ENCODE assay signal across 18 cellular contexts in genomic region chr1:109368464-109368863, GRCh38. TPM values are rescaled to one million over a fixed set of nuclear protein-coding genes. Genes with fewer than 3 reads are reported as not detected.
DNase-seq lines count a peak whose midpoint lies in the region; ATAC-seq and TF ChIP-seq lines count a peak whose summit lies in the region.
"Had no signal": no experiment of that assay in that cellular context is flagged by ENCODE, and none has a peak within 500 bp of the region (broad histone marks: within the 10 kb centered on the region; RNA-seq: fewer than 3 reads in every experiment).

No MANE protein-coding gene starts in this region.

- peaks cover 9 to 75% (median 19%) of the 10 kb centered on the region in 3 donors for H3K4me1 ChIP-seq in gastroesophageal sphincter
- peaks cover 36% of the 10 kb centered on the region for H3K4me1 ChIP-seq in stomach smooth muscle (ENCODE audit: control insufficient read depth, insufficient read depth, low read length)
- H3K4me1 ChIP-seq: breast epithelium had no signal

- H3K27ac ChIP-seq in WERI-Rb-1: no peak overlapping the region
- H3K27ac ChIP-seq in gastroesophageal sphincter: peak overlapping the region; percentile 85 to 99 (median 88)
- H3K27ac ChIP-seq in stomach smooth muscle (ENCODE audit: low read length): peak overlapping the region; percentile 74
- H3K27ac ChIP-seq: HL-60 had no signal

- WGBS in gastroesophageal sphincter (ENCODE audit: low coverage in 1 of 2), 2 donors: 100% methylated on average over 1 of the region's 1 CpG; no CpG with 5 or more reads in 1 of the 2 donors

- H3K9ac ChIP-seq in stomach smooth muscle (ENCODE audit: low read length in 2 of 2): no peak overlapping the region

- H3K36me3 ChIP-seq in WERI-Rb-1: peaks cover 42% of the 10 kb centered on the region
- H3K36me3 ChIP-seq in gastroesophageal sphincter: peaks cover 0 to 39% of the 10 kb centered on the region in 2 donors
- H3K36me3 ChIP-seq in stomach smooth muscle (ENCODE audit: control insufficient read depth in 2 of 2, insufficient read depth in 2 of 2, low read length in 2 of 2): peaks cover 13 to 15% of the 10 kb centered on the region in 2 donors
- H3K36me3 ChIP-seq: breast epithelium had no signal

- ATAC-seq in gastroesophageal sphincter (no peak), GM21381 (IDR thresholded peaks at IDR 0.05; ENCODE audit: unreplicated experiment) (no peak)
- ATAC-seq in activated CD4-positive, CD25-positive, alpha-beta regulatory T cell treated with anti-CD3 and anti-CD28 coated beads, Interleukin-2, amount 50 U/mL, for 24 hours: no peak
- ATAC-seq: effector memory CD8-positive, alpha-beta T cell had no signal

- no peaks in the 10 kb centered on the region for H3K27me3 ChIP-seq in WERI-Rb-1 (ENCODE audit: insufficient read depth, low read depth, severe bottlenecking)
- no peaks in the 10 kb centered on the region for H3K27me3 ChIP-seq in gastroesophageal sphincter
- H3K27me3 ChIP-seq in stomach smooth muscle (ENCODE audit: control insufficient read depth in 1 of 2, insufficient read depth in 2 of 2, low read length in 2 of 2): no peaks in the 10 kb centered on the region
- H3K27me3 ChIP-seq: breast epithelium had no signal

- H3K4me3 ChIP-seq in WERI-Rb-1 (ENCODE audit: low read depth, low read length): no peak overlapping the region
- no peak overlapping the region for H3K4me3 ChIP-seq in gastroesophageal sphincter
- no peak overlapping the region for H3K4me3 ChIP-seq in stomach smooth muscle (ENCODE audit: low read length in 2 of 2)
- H3K4me3 ChIP-seq: breast epithelium had no signal

- no peak for TF ChIP-seq POLR2A in gastroesophageal sphincter (IDR thresholded peaks at IDR 0.05)

- TF ChIP-seq EP300 in gastroesophageal sphincter (IDR thresholded peaks at IDR 0.05): no peak

- peak; percentile 25 for DNase-seq in D341Med (ENCODE audit: low spot score)
- peak; percentile 14 for DNase-seq in WERI-Rb-1
- no peak for DNase-seq in NCI-H446 treated with DMSO at 0.1 percent for 48 hours (lab: John Stamatoyannopoulos, UW)
- no peak for DNase-seq in HPDE6-E6E7 (ENCODE audit: extremely low spot score)
- DNase-seq: activated CD4-positive, alpha-beta T cell treated with anti-CD3 and anti-CD28 coated beads, Interleukin-2, amount 10 ng/mL, durations not matched to agents 24 days and 14 days; activated naive CD4-positive, alpha-beta T cell treated with anti-CD3 and anti-CD28 coated beads for 36 hours; effector memory CD8-positive, alpha-beta T cell; KG1; NCI-H1105 treated with DMSO at 0.1 percent for 48 hours; retina; stimulated activated CD4-positive, alpha-beta T cell treated with anti-CD3 and anti-CD28 coated beads, Interleukin-4, amount 100 ng/mL, for 1 hour; T1000 had no signal

- peak; percentile 21; the same call in 1 of the 2 replicates for TF ChIP-seq CTCF in WERI-Rb-1 (IDR thresholded peaks at IDR 0.05; ENCODE audit: low read depth, low read length)
- no peak for TF ChIP-seq CTCF in gastroesophageal sphincter (IDR thresholded peaks at IDR 0.05)

- H3K9me3 ChIP-seq in WERI-Rb-1 (ENCODE audit: severe bottlenecking): no peaks in the 10 kb centered on the region
- H3K9me3 ChIP-seq in gastroesophageal sphincter: no peaks in the 10 kb centered on the region
- no peaks in the 10 kb centered on the region for H3K9me3 ChIP-seq in stomach smooth muscle (ENCODE audit: control insufficient read depth in 2 of 2, low read length in 2 of 2)
- H3K9me3 ChIP-seq: breast epithelium had no signal

RNA-seq across cellular contexts. Expression of gene SORT1, which starts 29.3 kb away (rescaled TPM):
- total RNA-seq in gastroesophageal sphincter: 100 to 1,000 TPM in 2 of 4 donors, 10 to 100 TPM in 2; 66.6 to 142 (median 105) TPM

RNA-seq across cellular contexts. Expression of gene PSMA5, which starts 57.8 kb away (rescaled TPM):
- total RNA-seq in gastroesophageal sphincter: 10 to 100 TPM; 28.2 to 61.5 (median 30.4) TPM

Comparison
In these comparisons a context has a peak if more than half of its experiments do, and no peak if none do; other contexts are left out.
1. DNase-seq: peak in D341Med (single experiment) and WERI-Rb-1 (single experiment); none in NCI-H446 treated with DMSO at 0.1 percent for 48 hours (single experiment) and HPDE6-E6E7 (single experiment).